Comparison of ENCODE assay signal across 8 cellular contexts in genomic region chr17:69607162-69607834, GRCh38.
A peak's percentile ranks its signal among the peaks of the same experiment; 100 is the strongest.
DNase-seq lines count a peak whose midpoint lies in the region; ATAC-seq lines count a peak whose summit lies in the region.

No MANE protein-coding gene starts in this region.

- DNase-seq in DMS153 treated with DMSO at 0.1 percent for 48 hours (lab: John Stamatoyannopoulos, UW; ENCODE audit: unreplicated experiment), result peak; percentile 56
- DNase-seq in NCI-H226, result peak; percentile 3
- DNase-seq in Right ventricle myocardium superior, result peak; percentile 85
- DNase-seq in pons (ENCODE audit: low spot score), result peak; percentile 91
- no peak for DNase-seq in activated CD8-positive, alpha-beta memory T cell treated with anti-CD3 and anti-CD28 coated beads for 24 hours

- ATAC-seq in GM19438 (IDR thresholded peaks at IDR 0.05; ENCODE audit: low read depth, unreplicated experiment) (peak; percentile 83), HG03439 (IDR thresholded peaks at IDR 0.05; ENCODE audit: unreplicated experiment) (peak; percentile 96), Right ventricle myocardium superior (ENCODE audit: poor library complexity) (peak; percentile 94)
- peak; percentile 73 for ATAC-seq in activated T-helper 17 cell treated with anti-CD3 and anti-CD28 coated beads, Interleukin-2, amount 50 U/mL, for 72 hours (replicated peaks)

- H3K36me3 Mint-ChIP-seq in activated T-helper 17 cell treated with anti-CD3 and anti-CD28 coated beads, Interleukin-2, amount 50 U/mL, for 72 hours (ENCODE audit: low read depth), result no peaks in the 10 kb centered on the region

- H3K27me3 Mint-ChIP-seq in activated T-helper 17 cell treated with anti-CD3 and anti-CD28 coated beads, Interleukin-2, amount 50 U/mL, for 72 hours, result no peaks in the 10 kb centered on the region

- peak overlapping the region; percentile 80 for H3K27ac Mint-ChIP-seq in activated T-helper 17 cell treated with anti-CD3 and anti-CD28 coated beads, Interleukin-2, amount 50 U/mL, for 72 hours

- intact Hi-C loops in Right ventricle myocardium superior (cut with DNase I), result loop anchor here (10.0 kb wide), 1 partner anchor 538 kb away; no protein-coding TSS in a partner anchor

- H3K4me1 Mint-ChIP-seq in activated T-helper 17 cell treated with anti-CD3 and anti-CD28 coated beads, Interleukin-2, amount 50 U/mL, for 72 hours, result peaks cover 19% of the 10 kb centered on the region

- H3K4me3 Mint-ChIP-seq in activated T-helper 17 cell treated with anti-CD3 and anti-CD28 coated beads, Interleukin-2, amount 50 U/mL, for 72 hours, result peak overlapping the region; percentile 39

- H3K9me3 Mint-ChIP-seq in activated T-helper 17 cell treated with anti-CD3 and anti-CD28 coated beads, Interleukin-2, amount 50 U/mL, for 72 hours, result no peaks in the 10 kb centered on the region
